In the genomic region with DNA sequence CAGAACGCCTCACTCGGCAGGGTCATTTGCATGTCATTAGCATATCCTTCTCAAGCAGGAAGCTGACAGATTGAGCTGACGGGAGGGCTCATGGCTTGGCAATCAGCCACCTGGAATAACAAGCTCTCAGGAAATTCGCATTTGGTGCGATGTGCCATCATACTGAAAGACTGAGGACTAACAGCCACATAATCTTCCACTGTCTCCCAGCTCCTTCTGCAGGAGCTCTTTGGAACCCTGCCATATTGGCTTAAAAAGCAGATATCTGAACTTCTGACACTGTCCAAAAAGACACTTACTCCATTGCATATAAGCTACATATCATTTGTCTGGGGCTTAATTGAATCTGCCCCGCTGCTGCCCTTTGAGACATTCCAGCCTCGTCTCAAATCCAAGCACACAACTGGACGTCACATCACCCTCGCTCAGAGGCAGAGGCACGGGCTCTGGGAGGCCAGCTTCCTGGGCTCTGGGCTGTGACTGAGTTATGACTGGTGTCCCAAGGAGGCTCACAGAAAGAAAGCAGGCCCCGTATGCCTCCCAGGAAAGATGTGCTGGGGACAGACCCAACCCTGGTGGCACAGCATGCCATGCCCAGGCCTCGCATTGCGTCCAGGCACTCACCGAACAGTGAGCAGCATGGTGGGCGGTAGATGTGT, we compare ENCODE assay signal across 14 cellular contexts.
DNase-seq lines count a peak whose midpoint lies in the region; ATAC-seq, FAIRE-seq and TF ChIP-seq lines count a peak whose summit lies in the region.
"Had no signal": no experiment of that assay in that cellular context is flagged by ENCODE, and none has a peak within 500 bp of the region (broad histone marks: within the 10 kb centered on the region; RNA-seq: fewer than 3 reads in every experiment).

No MANE protein-coding gene starts in this region.

- peaks cover 7% of the 10 kb centered on the region for H3K9me3 Mint-ChIP-seq in astrocyte (ENCODE audit: unreplicated experiment)
- H3K9me3 Mint-ChIP-seq: activated naive CD4-positive, alpha-beta T cell treated with anti-CD3 and anti-CD28 coated beads, Interleukin-2, amount 50 U/mL, for 72 hours; CD4-positive, CD25-positive, alpha-beta regulatory T cell had no signal

- peaks cover 14% of the 10 kb centered on the region for H3K4me1 ChIP-seq in astrocyte (ENCODE audit: insufficient read depth, low read length)
- H3K4me1 ChIP-seq in sigmoid colon = peaks cover 0 to 14% (median 11%) of the 10 kb centered on the region in 4 donors

- peaks cover 13% of the 10 kb centered on the region for H3K27me3 Mint-ChIP-seq in astrocyte (ENCODE audit: low read depth, unreplicated experiment)
- H3K27me3 Mint-ChIP-seq: CD4-positive, CD25-positive, alpha-beta regulatory T cell had no signal

- peak overlapping the region; percentile 43 for H3K4me2 ChIP-seq in astrocyte (ENCODE audit: low read length)

- H3K9ac ChIP-seq in astrocyte (ENCODE audit: low read length) = no peak overlapping the region

- no peak for TF ChIP-seq EP300 in sigmoid colon (IDR thresholded peaks at IDR 0.05)

- DNase-seq in NCI-H1694 (lab: John Stamatoyannopoulos, UW) (peak; percentile 53), astrocyte (ENCODE audit: low read depth) (peak; percentile 62), germinal center (ENCODE audit: low spot score) (peak; percentile 27), sigmoid colon (peak; percentile 66), SW 1271 (lab: John Stamatoyannopoulos, UW) (no peak), T-helper 2 cell (no peak)
- DNase-seq: CD4-positive, CD25-positive, alpha-beta regulatory T cell; foreskin fibroblast; MM.1S; NCI-H2227 treated with DMSO at 0.1 percent for 48 hours had no signal

- H3K4me3 ChIP-seq in astrocyte (ENCODE audit: insufficient read depth, low read depth, low read length) (no peak overlapping the region), sigmoid colon (no peak overlapping the region)

- H3K27me3 ChIP-seq in astrocyte (ENCODE audit: insufficient read depth, low read length) (no peaks in the 10 kb centered on the region), sigmoid colon (no peaks in the 10 kb centered on the region)

- H3K36me3 Mint-ChIP-seq in astrocyte (ENCODE audit: low read depth, unreplicated experiment) = peaks cover 45% of the 10 kb centered on the region

- TF ChIP-seq CTCF in astrocyte (IDR thresholded peaks at IDR 0.05; ENCODE audit: insufficient read depth, low read depth, low read length) (no peak), sigmoid colon (IDR thresholded peaks at IDR 0.05) (no peak)

- TF ChIP-seq POLR2A in sigmoid colon (IDR thresholded peaks at IDR 0.05) = no peak

- no peak overlapping the region for H2AFZ ChIP-seq in astrocyte (ENCODE audit: low read depth, low read length)

- peaks cover 13% of the 10 kb centered on the region for H4K20me1 ChIP-seq in astrocyte (ENCODE audit: insufficient read depth, low read length)

- no peaks in the 10 kb centered on the region for H3K79me2 ChIP-seq in astrocyte (ENCODE audit: insufficient read depth, low read length)

- intact Hi-C loops in sigmoid colon (cut with DNase I) = no loop called here

- no peak overlapping the region for H3K4me3 Mint-ChIP-seq in astrocyte (ENCODE audit: unreplicated experiment)
- H3K4me3 Mint-ChIP-seq: CD4-positive, CD25-positive, alpha-beta regulatory T cell had no signal

- no peaks in the 10 kb centered on the region for H3K36me3 ChIP-seq in astrocyte (ENCODE audit: insufficient read depth, low read length)
- peaks cover 0 to 79% (median 9%) of the 10 kb centered on the region in 4 donors for H3K36me3 ChIP-seq in sigmoid colon

- no peak overlapping the region for H3K27ac ChIP-seq in astrocyte (ENCODE audit: low read depth, low read length)
- peak overlapping the region; percentile 8 to 51 (median 35) for H3K27ac ChIP-seq in sigmoid colon

- no peak overlapping the region for H3K27ac Mint-ChIP-seq in astrocyte (ENCODE audit: unreplicated experiment)
- H3K27ac Mint-ChIP-seq: CD4-positive, CD25-positive, alpha-beta regulatory T cell had no signal

- 83 to 87% methylated on average over 15 of the region's 15 CpGs for WGBS in sigmoid colon, 2 donors

- FAIRE-seq in astrocyte (lab: Jason Lieb, UNC) = no peak
- FAIRE-seq: H54 had no signal

- ATAC-seq in HG03095 (IDR thresholded peaks at IDR 0.05; ENCODE audit: unreplicated experiment) = no peak
- no peak for ATAC-seq in GM19455 (IDR thresholded peaks at IDR 0.05; ENCODE audit: unreplicated experiment)
- ATAC-seq: activated naive CD4-positive, alpha-beta T cell treated with anti-CD3 and anti-CD28 coated beads, Interleukin-2, amount 50 U/mL, for 72 hours had no signal

- peaks cover 2% of the 10 kb centered on the region for H3K9me3 ChIP-seq in astrocyte (ENCODE audit: insufficient read depth, low read depth, low read length)
- no peaks in the 10 kb centered on the region for H3K9me3 ChIP-seq in sigmoid colon

- no peaks in the 10 kb centered on the region for H3K4me1 Mint-ChIP-seq in astrocyte (ENCODE audit: low read depth, unreplicated experiment)

Comparison
In these comparisons a context has a peak if more than half of its experiments do, and no peak if none do; other contexts are left out.
1. DNase-seq: peak in NCI-H1694 (single experiment), astrocyte (single experiment), germinal center (single experiment) and sigmoid colon (single experiment); none in SW 1271 (0 of 2) and T-helper 2 cell (0 of 5).